Comparison of ENCODE assay signal across 34 cellular contexts in the genomic region with DNA sequence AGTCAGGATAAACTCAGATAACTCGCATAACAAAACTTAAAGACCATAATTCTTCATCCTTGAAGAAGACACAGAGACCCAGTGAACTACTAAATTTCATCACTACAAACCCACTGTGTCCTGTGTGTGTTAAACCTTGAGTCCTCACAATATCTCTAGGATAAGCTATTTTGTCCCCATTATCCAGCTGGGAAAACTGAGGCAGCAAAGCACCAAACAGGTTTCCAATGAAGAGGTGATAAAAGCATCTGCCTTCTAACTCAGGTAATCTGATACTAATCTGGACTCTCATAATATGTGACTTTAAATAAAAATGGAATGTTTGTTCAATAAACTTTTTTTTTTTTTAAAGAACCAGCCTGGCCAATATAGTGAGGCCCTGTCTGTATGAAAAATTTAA.
DNase-seq lines count a peak whose midpoint lies in the region; ATAC-seq, FAIRE-seq and TF ChIP-seq lines count a peak whose summit lies in the region.
"Had no signal": no experiment of that assay in that cellular context is flagged by ENCODE, and none has a peak within 500 bp of the region (broad histone marks: within the 10 kb centered on the region; RNA-seq: fewer than 3 reads in every experiment).

No MANE protein-coding gene starts in this region.

- CTCF ChIA-PET in HepG2 (lab: Yijun Ruan, JAX; ENCODE audit: low intra/inter-chr PET ratio, low total read pairs) = interaction anchor here (1.8 to 3.6 kb wide), 2 partner anchors 63 to 104 kb away, joined by 9 to 48 read pairs; a partner anchor contains a TSS
- CTCF ChIA-PET in K562 (lab: Yijun Ruan, JAX; ENCODE audit: low intra/inter-chr PET ratio) = interaction anchor here (0.7 to 3.5 kb wide), 7 partner anchors 64 to 326 kb away, joined by 3 to 63 read pairs (median 5); no protein-coding TSS in a partner anchor

- FAIRE-seq in HepG2 (lab: Jason Lieb, UNC) (no peak), K562 (lab: Jason Lieb, UNC) (no peak)
- FAIRE-seq: A549, D721Med had no signal

- in situ Hi-C loops in HepG2 (cut with HindIII; ENCODE audit: extremely low pct_ligation_motif_present, low pct_unique_long_range_greater_than_20kb) = loop anchor here (5.0 to 10.0 kb wide), 3 partner anchors 61 to 244 kb away; a partner anchor contains a TSS
- in situ Hi-C loops in K562 (cut with MboI) = loop anchor here (5.0 kb wide), 1 partner anchor 101 kb away; no protein-coding TSS in a partner anchor

- H3K4me1 ChIP-seq in HepG2 (ENCODE audit: insufficient read depth, low read length) = no peaks in the 10 kb centered on the region
- H3K4me1 ChIP-seq in right lobe of liver = no peaks in the 10 kb centered on the region
- H3K4me1 ChIP-seq in K562 (replicated peaks in 1 of 2; ENCODE audit: control insufficient read depth in 2 of 2, insufficient read depth in 2 of 2, low read length in 2 of 2) = no peaks in the 10 kb centered on the region
- H3K4me1 ChIP-seq: A549; BE2C; BLaER1; BLaER1 treated with 17β-estradiol and CSF1 and Interleukin-3, amounts not matched to agents 10 nM and 100 nM; Caco-2 had no signal

- H3K4me3 Mint-ChIP-seq in activated CD4-positive, alpha-beta T cell treated with anti-CD3 and anti-CD28 coated beads, Interleukin-2, amount 10 ng/mL, durations not matched to agents 24 days and 14 days = no peak overlapping the region
- H3K4me3 Mint-ChIP-seq: B cell; CD14-positive monocyte; CD4-positive, alpha-beta memory T cell; CD4-positive, alpha-beta T cell; CD4-positive, CD25-positive, alpha-beta regulatory T cell; CD8-positive, alpha-beta memory T cell; CD8-positive, alpha-beta T cell had no signal

- 79% methylated on average over 1 of the region's 1 CpG for WGBS in HepG2 (ENCODE audit: low lambda C conversion rate)
- 100% methylated on average over 1 of the region's 1 CpG for WGBS in right lobe of liver (ENCODE audit: insufficient coverage, low coverage, low lambda C conversion rate, missing lambda C conversion rate)
- WGBS in K562 (ENCODE audit: insufficient coverage, low coverage, missing lambda C conversion rate) = 6% methylated on average over 1 of the region's 1 CpG

- no peak for TF ChIP-seq CTCF in HepG2 (CRISPR knock-in tag; IDR thresholded peaks at IDR 0.05)
- no peak for TF ChIP-seq CTCF in right lobe of liver (IDR thresholded peaks at IDR 0.05)
- no peak for TF ChIP-seq CTCF in K562 (IDR thresholded peaks at IDR 0.05 in 2 of 3, conservative IDR thresholded peaks at IDR 0.05 in 1 of 3; ENCODE audit: insufficient read depth in 2 of 3, low read depth in 1 of 3, low read length in 3 of 3)

- no peak for TF ChIP-seq EP300 in HepG2 (IDR thresholded peaks at IDR 0.05; ENCODE audit: low read depth in 2 of 2, low read length in 2 of 2)
- no peak for TF ChIP-seq EP300 in HepG2 (CRISPR knock-in tag; IDR thresholded peaks at IDR 0.05; ENCODE audit: borderline replicate concordance)
- no peak for TF ChIP-seq EP300 in K562 (IDR thresholded peaks at IDR 0.05; ENCODE audit: low read length)

- no peaks in the 10 kb centered on the region for H3K36me3 Mint-ChIP-seq in activated CD4-positive, alpha-beta T cell treated with anti-CD3 and anti-CD28 coated beads, Interleukin-2, amount 10 ng/mL, durations not matched to agents 24 days and 14 days (ENCODE audit: low read depth)
- H3K36me3 Mint-ChIP-seq: CD14-positive monocyte; CD4-positive, CD25-positive, alpha-beta regulatory T cell had no signal

- no peak overlapping the region for H3K27ac ChIP-seq in HepG2 (ENCODE audit: extremely low read length, insufficient read depth, low read length)
- no peak overlapping the region for H3K27ac ChIP-seq in right lobe of liver
- H3K27ac ChIP-seq in K562 (ENCODE audit: extremely low read depth, low read depth, low read length) = no peak overlapping the region
- no peak overlapping the region for H3K27ac ChIP-seq in caudate nucleus (ENCODE audit: low read depth, low read length)
- H3K27ac ChIP-seq: 22Rv1; A549; BLaER1; BLaER1 treated with 17β-estradiol and CSF1 and Interleukin-3, amounts not matched to agents 10 nM and 100 nM; C4-2B had no signal

- TF ChIP-seq RAD21 in HepG2 (CRISPR knock-in tag; IDR thresholded peaks at IDR 0.05) (no peak), K562 (CRISPR knock-in tag; conservative IDR thresholded peaks at IDR 0.05 in 1 of 2, IDR thresholded peaks at IDR 0.05 in 1 of 2) (no peak)

- H3K9me3 ChIP-seq in HepG2 (ENCODE audit: low read length) (peaks cover 14% of the 10 kb centered on the region; the same call in 1 of the 2 replicates), right lobe of liver (no peaks in the 10 kb centered on the region), K562 (replicated peaks; ENCODE audit: control insufficient read depth, insufficient read depth, low read depth, low read length) (no peaks in the 10 kb centered on the region)
- H3K9me3 ChIP-seq: BE2C had no signal

- peaks cover 22% of the 10 kb centered on the region for H3K27me3 Mint-ChIP-seq in activated CD4-positive, alpha-beta T cell treated with anti-CD3 and anti-CD28 coated beads, Interleukin-2, amount 10 ng/mL, durations not matched to agents 24 days and 14 days

- peak; percentile 14 for DNase-seq in activated CD4-positive, alpha-beta T cell treated with anti-CD3 and anti-CD28 coated beads, Interleukin-2, amount 10 ng/mL, durations not matched to agents 24 days and 14 days
- DNase-seq in activated CD4-positive, alpha-beta T cell treated with anti-CD3 and anti-CD28 coated beads for 4 hours = no peak
- DNase-seq in HepG2 (ENCODE audit: low spot score) (no peak), right lobe of liver (no peak), K562 (ENCODE audit: extremely low read depth in 1 of 4, low spot score in 3 of 4) (no peak), caudate nucleus (lab: John Stamatoyannopoulos, UW) (no peak)
- DNase-seq: 8988T; ACHN; AML-193; BE2C; C1 segment of cervical spinal cord; Caco-2; Calu3; CD4-positive, alpha-beta memory T cell; CD4-positive, alpha-beta T cell; CD4-positive, CD25-positive, alpha-beta regulatory T cell; CD8-positive, alpha-beta memory T cell; CD8-positive, alpha-beta T cell; COR-L47; DMS 273 treated with DMSO at 0.1 percent for 48 hours; DMS153; DMS53; DMS79; DMS79 treated with DMSO at 0.1 percent for 48 hours; DND-41; EL had no signal

- peaks cover 7% of the 10 kb centered on the region for H3K9me3 Mint-ChIP-seq in activated CD4-positive, alpha-beta T cell treated with anti-CD3 and anti-CD28 coated beads, Interleukin-2, amount 10 ng/mL, durations not matched to agents 24 days and 14 days

- H3K27me3 ChIP-seq in HepG2 (ENCODE audit: control insufficient read depth in 1 of 2, insufficient read depth in 2 of 2, low read length in 2 of 2) (no peaks in the 10 kb centered on the region), right lobe of liver (no peaks in the 10 kb centered on the region), K562 (ENCODE audit: control insufficient read depth in 2 of 2, insufficient read depth in 2 of 2, low read length in 2 of 2) (no peaks in the 10 kb centered on the region; a peak in 1 of 5 replicates)
- H3K27me3 ChIP-seq: BE2C; BLaER1; BLaER1 treated with 17β-estradiol and CSF1 and Interleukin-3, amounts not matched to agents 10 nM and 100 nM had no signal

- no peak overlapping the region for H3K9ac ChIP-seq in HepG2 (ENCODE audit: insufficient read depth, low read depth, low read length)
- no peak overlapping the region for H3K9ac ChIP-seq in K562 (ENCODE audit: insufficient read depth in 1 of 2, low read depth in 2 of 2, low read length in 2 of 2)
- H3K9ac ChIP-seq: BLaER1; BLaER1 treated with 17β-estradiol and CSF1 and Interleukin-3, amounts not matched to agents 10 nM and 100 nM had no signal

- BruUV-seq in HepG2 (replicated peaks; lab: Mats Ljungman, UMichigan) = no TSS peak
- no TSS peak for BruUV-seq in K562 (replicated peaks; lab: Mats Ljungman, UMichigan)

- peaks cover 4% of the 10 kb centered on the region for H3K4me1 Mint-ChIP-seq in activated CD4-positive, alpha-beta T cell treated with anti-CD3 and anti-CD28 coated beads, Interleukin-2, amount 10 ng/mL, durations not matched to agents 24 days and 14 days
- H3K4me1 Mint-ChIP-seq: B cell; CD14-positive monocyte; CD4-positive, alpha-beta memory T cell; CD8-positive, alpha-beta memory T cell had no signal

- POLR2A ChIA-PET in HepG2 (lab: Yijun Ruan, JAX) = no interaction called here
- POLR2A ChIA-PET in K562 (lab: Yijun Ruan, JAX) = interaction anchor here (0.7 to 1.0 kb wide), 2 partner anchors 112 to 138 kb away, joined by 3 read pairs; no protein-coding TSS in a partner anchor

- no peaks in the 10 kb centered on the region for H3K9me1 ChIP-seq in K562 (ENCODE audit: control insufficient read depth, insufficient read depth, low read length)

- H4K20me1 ChIP-seq in HepG2 (ENCODE audit: insufficient read depth, low read length) (no peaks in the 10 kb centered on the region), K562 (replicated peaks; ENCODE audit: control insufficient read depth, insufficient read depth, low read length) (no peaks in the 10 kb centered on the region)
- H4K20me1 ChIP-seq: BLaER1; BLaER1 treated with 17β-estradiol and CSF1 and Interleukin-3, amounts not matched to agents 10 nM and 100 nM had no signal

- intact Hi-C loops in activated CD4-positive, alpha-beta T cell treated with anti-CD3 and anti-CD28 coated beads, Interleukin-2, amount 10 ng/mL, durations not matched to agents 24 days and 14 days (cut with micrococcal nuclease) = loop anchor here (1.0 to 10.0 kb wide), 3 partner anchors 61 to 254 kb away; a partner anchor contains a TSS
- intact Hi-C loops in HepG2 (cut with micrococcal nuclease; ENCODE audit: unreplicated experiment) (loop anchor here (1.0 to 5.0 kb wide), 3 partner anchors 46 to 104 kb away; no protein-coding TSS in a partner anchor), right lobe of liver (cut with DNase I) (loop anchor here in 1 of 2 donors (5.0 kb wide), 1 partner anchor 106 kb away; no protein-coding TSS in a partner anchor), K562 (cut with micrococcal nuclease) (loop anchor here (1.0 to 2.0 kb wide), 4 partner anchors 62 to 249 kb away; a partner anchor contains a TSS)

- H3K36me3 ChIP-seq in HepG2 (replicated peaks in 1 of 2; ENCODE audit: control insufficient read depth in 1 of 2, insufficient read depth in 2 of 2, low read length in 2 of 2) = no peaks in the 10 kb centered on the region
- H3K36me3 ChIP-seq in right lobe of liver = no peaks in the 10 kb centered on the region
- no peaks in the 10 kb centered on the region for H3K36me3 ChIP-seq in K562 (ENCODE audit: control insufficient read depth, insufficient read depth, low read length)
- H3K36me3 ChIP-seq: BE2C, BLaER1 had no signal

- H3K27ac Mint-ChIP-seq in activated CD4-positive, alpha-beta T cell treated with anti-CD3 and anti-CD28 coated beads, Interleukin-2, amount 10 ng/mL, durations not matched to agents 24 days and 14 days = no peak overlapping the region
- H3K27ac Mint-ChIP-seq: B cell; CD14-positive monocyte; CD4-positive, alpha-beta memory T cell; CD4-positive, alpha-beta T cell; CD4-positive, CD25-positive, alpha-beta regulatory T cell; CD8-positive, alpha-beta memory T cell; CD8-positive, alpha-beta T cell had no signal

- H3K4me3 ChIP-seq in HepG2 (replicated peaks in 1 of 3; ENCODE audit: insufficient read depth in 1 of 3, low read depth in 2 of 3, low read length in 3 of 3) (no peak overlapping the region), right lobe of liver (no peak overlapping the region), K562 (no peak overlapping the region)
- H3K4me3 ChIP-seq: A549; BLaER1; BLaER1 treated with 17β-estradiol and CSF1 and Interleukin-3, amounts not matched to agents 10 nM and 100 nM had no signal

- H2AFZ ChIP-seq in HepG2 (ENCODE audit: low read length) (no peak overlapping the region), K562 (ENCODE audit: low read depth, low read length) (no peak overlapping the region)

- H3K4me2 ChIP-seq in HepG2 (ENCODE audit: low read depth, low read length) (no peak overlapping the region), K562 (ENCODE audit: insufficient read depth, low read length) (no peak overlapping the region)
- H3K4me2 ChIP-seq: A549; BLaER1; BLaER1 treated with 17β-estradiol and CSF1 and Interleukin-3, amounts not matched to agents 10 nM and 100 nM had no signal

- no peak for TF ChIP-seq POLR2A in HepG2 (IDR thresholded peaks at IDR 0.05; ENCODE audit: insufficient read depth in 1 of 2, low read depth in 2 of 2, low read length in 2 of 2)
- no peak for TF ChIP-seq POLR2A in right lobe of liver (IDR thresholded peaks at IDR 0.05)
- no peak for TF ChIP-seq POLR2A in K562 (conservative IDR thresholded peaks at IDR 0.05)

- ATAC-seq in HepG2 (no peak), right lobe of liver (no peak), K562 (no peak)

- H3K79me2 ChIP-seq in HepG2 (ENCODE audit: insufficient read depth, low read length) (no peaks in the 10 kb centered on the region), K562 (ENCODE audit: control insufficient read depth, insufficient read depth, low read length) (no peaks in the 10 kb centered on the region)
